ENCODE assay signal across 20 cellular contexts in the genomic region with DNA sequence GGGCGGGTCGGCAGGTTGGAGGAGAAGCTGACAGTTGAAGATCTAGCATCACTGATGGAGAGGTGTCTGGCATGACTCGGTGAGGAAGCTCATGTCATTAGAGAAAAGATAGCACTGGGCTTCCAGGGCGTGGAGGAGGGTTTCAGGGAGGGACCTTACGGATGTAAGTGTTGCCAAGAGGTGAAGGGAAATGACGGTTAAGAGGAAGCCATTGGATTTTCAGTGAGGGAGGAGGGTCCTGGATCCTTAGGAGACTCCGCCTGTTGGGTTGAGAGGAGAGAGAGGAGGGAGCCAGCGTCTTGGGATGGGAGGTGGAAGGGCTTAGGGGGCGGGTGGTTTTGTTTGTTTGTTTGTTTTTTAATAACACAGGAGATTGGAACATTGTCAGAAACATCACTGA.
"Had no signal": no experiment of that assay in that cellular context is flagged by ENCODE, and none has a peak within 500 bp of the region (broad histone marks: within the 10 kb centered on the region; RNA-seq: fewer than 3 reads in every experiment).

No MANE protein-coding gene starts in this region.

- H3K27me3 ChIP-seq: colonic mucosa, esophagus muscularis mucosa, gastrocnemius medialis, neutrophil, sigmoid colon, stomach, transverse colon had no signal

- H3K9me3 ChIP-seq: colonic mucosa, esophagus muscularis mucosa, gastrocnemius medialis, neutrophil, sigmoid colon, stomach, thoracic aorta, transverse colon had no signal

- H3K36me3 Mint-ChIP-seq: immature natural killer cell, naive B cell had no signal

- DNase-seq: colonic mucosa; dermis blood vessel endothelial cell; gastrocnemius medialis; immature natural killer cell; left ventricle myocardium superior; mesenchymal stem cell; naive B cell; sigmoid colon; stimulated activated naive CD4-positive, alpha-beta T cell; stomach; substantia nigra; transverse colon had no signal

- H3K9me3 Mint-ChIP-seq: naive B cell, nephron had no signal

- FAIRE-seq: endothelial cell of umbilical vein, keratinocyte had no signal

- H3K27ac ChIP-seq: colonic mucosa, esophagus muscularis mucosa, gastrocnemius medialis, neutrophil, sigmoid colon, stomach, thoracic aorta, transverse colon had no signal

- H3K27ac Mint-ChIP-seq: nephron had no signal

- ATAC-seq: gastrocnemius medialis, left ventricle myocardium superior had no signal

- H3K4me1 Mint-ChIP-seq: nephron had no signal

- H3K4me1 ChIP-seq: colonic mucosa, transverse colon had no signal

- H3K36me3 ChIP-seq: colonic mucosa, gastrocnemius medialis, neutrophil had no signal

- H3K4me3 Mint-ChIP-seq: immature natural killer cell, naive B cell, nephron had no signal

- H3K4me3 ChIP-seq: colonic mucosa, esophagus muscularis mucosa, gastrocnemius medialis, lung, sigmoid colon, skin epidermis, stomach, thoracic aorta, transverse colon had no signal
